27 cellular contexts compared by ENCODE assay signal in genomic region chr9:10649076-10649475, GRCh38. TPM values are rescaled to one million over a fixed set of nuclear protein-coding genes. Genes with fewer than 3 reads are reported as not detected.
"Had no signal": no experiment of that assay in that cellular context is flagged by ENCODE, and none has a peak within 500 bp of the region (broad histone marks: within the 10 kb centered on the region; RNA-seq: fewer than 3 reads in every experiment).

No MANE protein-coding gene starts in this region.

- DNase-seq: activated B cell treated with CpG ODN at 0.5 μM for 24 hours; activated CD8-positive, alpha-beta T cell treated with anti-CD3 and anti-CD28 coated beads, Interleukin-2, amount 10 ng/mL, durations not matched to agents 7 days and 5 days; activated effector memory CD4-positive, alpha-beta T cell treated with Interleukin-2 at 50 U/mL for 16 hours; activated naive CD4-positive, alpha-beta T cell treated with Interleukin-2 at 50 U/mL for 16 hours; activated T-cell treated with anti-CD3 and anti-CD28 coated beads for 4 hours; activated T-cell treated with anti-CD3 and anti-CD28 coated beads, Interleukin-2, amount 50 U/mL, for 72 hours; aorta; body of pancreas; cortex of kidney; effector memory CD8-positive, alpha-beta T cell; foreskin fibroblast; kidney glomerular epithelial cell; lower lobe of right lung; mesendoderm; mucosa of descending colon; spleen; stimulated activated naive CD4-positive, alpha-beta T cell; T-helper 1 cell had no signal

- H3K27me3 ChIP-seq: body of pancreas, cardiac muscle cell, right atrium auricular region, spleen, suprapubic skin, tibial nerve had no signal

- H3K4me1 Mint-ChIP-seq: activated B cell treated with CpG ODN at 0.5 μM for 24 hours had no signal

- H3K9me3 ChIP-seq: body of pancreas had no signal

- H3K27ac Mint-ChIP-seq: activated B cell treated with CpG ODN at 0.5 μM for 24 hours; activated CD8-positive, alpha-beta T cell treated with anti-CD3 and anti-CD28 coated beads, Interleukin-2, amount 10 ng/mL, durations not matched to agents 7 days and 5 days; activated naive CD8-positive, alpha-beta T cell; activated T-cell treated with anti-CD3 and anti-CD28 coated beads, Interleukin-2, amount 50 U/mL, for 72 hours; effector memory CD8-positive, alpha-beta T cell; natural killer cell treated with Interleukin-12 subunit alpha and Interleukin-12 subunit beta and Interleukin-15 and Interleukin-18, amount 100 ng/mL, for 72 hours; T-helper 2 cell treated with Interferon-gamma antibody and Interleukin-4, amounts not matched to agents 5 μg/mL and 100 μg/mL, for 36 hours had no signal

- ATAC-seq: activated CD8-positive, alpha-beta T cell treated with anti-CD3 and anti-CD28 coated beads, Interleukin-2, amount 10 ng/mL, durations not matched to agents 7 days and 5 days; activated T-cell treated with anti-CD3 and anti-CD28 coated beads, Interleukin-2, amount 50 U/mL, for 72 hours; body of pancreas; effector memory CD8-positive, alpha-beta T cell; left lobe of liver; lower lobe of right lung; mucosa of descending colon; natural killer cell treated with Interleukin-12 subunit alpha and Interleukin-12 subunit beta and Interleukin-15 and Interleukin-18, amount 100 ng/mL, for 72 hours had no signal

- H3K4me3 Mint-ChIP-seq: activated B cell treated with CpG ODN at 0.5 μM for 24 hours; activated CD8-positive, alpha-beta T cell treated with anti-CD3 and anti-CD28 coated beads, Interleukin-2, amount 10 ng/mL, durations not matched to agents 7 days and 5 days; activated naive CD8-positive, alpha-beta T cell; activated T-cell treated with anti-CD3 and anti-CD28 coated beads, Interleukin-2, amount 50 U/mL, for 72 hours; effector memory CD8-positive, alpha-beta T cell; natural killer cell treated with Interleukin-12 subunit alpha and Interleukin-12 subunit beta and Interleukin-15 and Interleukin-18, amount 100 ng/mL, for 72 hours; T-helper 2 cell treated with Interferon-gamma antibody and Interleukin-4, amounts not matched to agents 5 μg/mL and 100 μg/mL, for 36 hours had no signal

- H3K36me3 ChIP-seq: cardiac muscle cell, lower lobe of right lung, right atrium auricular region, spleen, suprapubic skin, tibial nerve had no signal

- H3K4me1 ChIP-seq: body of pancreas, lower lobe of right lung, right atrium auricular region, spleen, suprapubic skin, tibial nerve had no signal

- H3K27ac ChIP-seq: body of pancreas, cardiac muscle cell, lower lobe of right lung, right atrium auricular region, spleen, suprapubic skin, tibial nerve had no signal

- H3K36me3 Mint-ChIP-seq: activated naive CD8-positive, alpha-beta T cell had no signal

- H3K27me3 Mint-ChIP-seq: activated B cell treated with CpG ODN at 0.5 μM for 24 hours; activated naive CD8-positive, alpha-beta T cell; effector memory CD8-positive, alpha-beta T cell; natural killer cell treated with Interleukin-12 subunit alpha and Interleukin-12 subunit beta and Interleukin-15 and Interleukin-18, amount 100 ng/mL, for 72 hours had no signal

- H3K4me3 ChIP-seq: body of pancreas, cardiac muscle cell, lower lobe of right lung, mucosa of descending colon, right atrium auricular region, spleen, suprapubic skin, tibial nerve had no signal

RNA-seq across cellular contexts. Expression of gene PTPRD, which starts 36.3 kb away (rescaled TPM):
- total RNA-seq: activated CD8-positive, alpha-beta T cell treated with anti-CD3 and anti-CD28 coated beads, Interleukin-2, amount 10 ng/mL, durations not matched to agents 7 days and 5 days; myocyte had no signal
